In the genomic region with DNA sequence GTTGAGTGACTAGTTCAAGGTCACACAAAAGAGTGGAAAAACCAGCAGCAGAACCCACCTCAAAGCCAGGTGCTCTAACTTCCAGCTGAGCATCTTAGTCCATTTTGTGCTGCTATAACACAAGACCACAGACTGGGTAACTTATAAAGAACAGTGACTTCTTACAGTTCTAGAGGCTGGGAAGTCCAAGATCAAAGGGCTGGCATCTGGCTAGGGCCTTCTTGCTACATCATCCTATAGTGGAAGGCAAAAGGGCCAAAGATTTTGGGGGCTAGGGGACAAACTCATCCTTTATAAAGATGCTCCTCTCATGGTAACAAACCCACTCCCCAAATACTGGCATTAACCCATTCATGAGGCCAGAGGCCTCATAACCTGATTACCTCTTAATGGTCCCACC, we compare ENCODE assay signal across 21 cellular contexts. TPM values are rescaled to one million over a fixed set of nuclear protein-coding genes. Genes with fewer than 3 reads are reported as not detected.
DNase-seq lines count a peak whose midpoint lies in the region; ATAC-seq and TF ChIP-seq lines count a peak whose summit lies in the region.
"Had no signal": no experiment of that assay in that cellular context is flagged by ENCODE, and none has a peak within 500 bp of the region (broad histone marks: within the 10 kb centered on the region; RNA-seq: fewer than 3 reads in every experiment).

No MANE protein-coding gene starts in this region.

- DNase-seq in left ventricle myocardium inferior (no peak), heart right ventricle (no peak), Caco-2 (no peak), mesenteric fat pad (ENCODE audit: low spot score) (peak; percentile 4), DMS153 treated with DMSO at 0.1 percent for 48 hours (lab: John Stamatoyannopoulos, UW; ENCODE audit: unreplicated experiment) (no peak), brain microvascular endothelial cell (no peak)
- DNase-seq: 8988T; CD4-positive, CD25-positive, alpha-beta regulatory T cell; CD8-positive, alpha-beta memory T cell; COR-L47; DMS79 treated with DMSO at 0.1 percent for 48 hours; GF-D8; GOT3; H7; HFFc6 had no signal

- POLR2A ChIA-PET in Caco-2 (lab: Charles Lee): no interaction called here

- no peak overlapping the region for H3K4me3 ChIP-seq in left ventricle myocardium inferior
- no peak overlapping the region for H3K4me3 ChIP-seq in heart right ventricle
- no peak overlapping the region for H3K4me3 ChIP-seq in Caco-2 (ENCODE audit: low read depth, low read length)
- no peak overlapping the region for H3K4me3 ChIP-seq in brain microvascular endothelial cell (ENCODE audit: low read depth, low read length)
- H3K4me3 ChIP-seq: BLaER1 treated with 17β-estradiol and CSF1 and Interleukin-3, amounts not matched to agents 10 nM and 100 nM had no signal

- H3K4me3 Mint-ChIP-seq in Caco-2 (ENCODE audit: unreplicated experiment): no peak overlapping the region
- H3K4me3 Mint-ChIP-seq: CD4-positive, CD25-positive, alpha-beta regulatory T cell; CD8-positive, alpha-beta memory T cell; HFFc6 had no signal

- peak overlapping the region; percentile 91 for H3K27ac ChIP-seq in left ventricle myocardium inferior (replicated peaks)
- peak overlapping the region in 4 of 10 donors; percentile 21 to 59 (median 58) for H3K27ac ChIP-seq in heart right ventricle
- H3K27ac ChIP-seq in temporal lobe (ENCODE audit: low read depth, low read length): peak overlapping the region; percentile 27
- H3K27ac ChIP-seq in brain microvascular endothelial cell: no peak overlapping the region
- H3K27ac ChIP-seq: BLaER1 treated with 17β-estradiol and CSF1 and Interleukin-3, amounts not matched to agents 10 nM and 100 nM had no signal

- no TSS peak for BruUV-seq in Caco-2 (replicated peaks; lab: Mats Ljungman, UMichigan)

- intact Hi-C loops in left ventricle myocardium inferior (cut with micrococcal nuclease): no loop called here
- intact Hi-C loops in heart right ventricle (cut with DNase I): loop anchor here in 1 of 10 donors (10.0 kb wide), 1 partner anchor 186 kb away; no protein-coding TSS in a partner anchor
- intact Hi-C loops in Caco-2 (cut with micrococcal nuclease; ENCODE audit: unreplicated experiment): no loop called here

- in situ Hi-C loops in brain microvascular endothelial cell (cut with HindIII; ENCODE audit: low pct_ligation_motif_present, low sequenced_read_pairs): no loop called here

- no peaks in the 10 kb centered on the region for H3K27me3 Mint-ChIP-seq in Caco-2 (ENCODE audit: insufficient read depth, unreplicated experiment)
- H3K27me3 Mint-ChIP-seq: CD4-positive, CD25-positive, alpha-beta regulatory T cell; CD8-positive, alpha-beta memory T cell had no signal

- H3K27me3 ChIP-seq in left ventricle myocardium inferior (ENCODE audit: low read depth) (no peaks in the 10 kb centered on the region), heart right ventricle (no peaks in the 10 kb centered on the region), Caco-2 (replicated peaks; ENCODE audit: control insufficient read depth, insufficient read depth, low read length) (no peaks in the 10 kb centered on the region), brain microvascular endothelial cell (replicated peaks) (no peaks in the 10 kb centered on the region)
- H3K27me3 ChIP-seq: BLaER1 treated with 17β-estradiol and CSF1 and Interleukin-3, amounts not matched to agents 10 nM and 100 nM had no signal

- no peak for ATAC-seq in heart right ventricle
- no peak for ATAC-seq in HG03108 (IDR thresholded peaks at IDR 0.05; ENCODE audit: unreplicated experiment)
- ATAC-seq: HCT116 had no signal

- CTCF ChIA-PET in Caco-2 (lab: Charles Lee): interaction anchor here (2.5 kb wide), 1 partner anchor 10 kb away, joined by 12 read pairs; a partner anchor contains a TSS

- H3K27ac Mint-ChIP-seq in Caco-2 (ENCODE audit: unreplicated experiment): peak overlapping the region; percentile 95
- H3K27ac Mint-ChIP-seq: CD8-positive, alpha-beta memory T cell; HFFc6 had no signal

- H3K36me3 ChIP-seq in left ventricle myocardium inferior (peaks cover 12% of the 10 kb centered on the region), heart right ventricle (peaks cover 0 to 9% (median 0%) of the 10 kb centered on the region in 9 donors), Caco-2 (ENCODE audit: control insufficient read depth, insufficient read depth, low read length) (no peaks in the 10 kb centered on the region), brain microvascular endothelial cell (replicated peaks) (no peaks in the 10 kb centered on the region)

- peaks cover 6% of the 10 kb centered on the region for H3K36me3 Mint-ChIP-seq in Caco-2 (ENCODE audit: insufficient read depth, unreplicated experiment)

- peaks cover 16% of the 10 kb centered on the region for H3K9me3 Mint-ChIP-seq in Caco-2 (ENCODE audit: unreplicated experiment)
- H3K9me3 Mint-ChIP-seq: CD8-positive, alpha-beta memory T cell; HFFc6 had no signal

- TF ChIP-seq CTCF in left ventricle myocardium inferior (IDR thresholded peaks at IDR 0.05; ENCODE audit: borderline replicate concordance) (no peak), heart right ventricle (IDR thresholded peaks at IDR 0.05) (no peak), Caco-2 (IDR thresholded peaks at IDR 0.05; ENCODE audit: insufficient read depth in 1 of 2, low read depth in 1 of 2, low read length in 1 of 2, severe bottlenecking in 1 of 2, unreplicated experiment in 1 of 2) (no peak), brain microvascular endothelial cell (IDR thresholded peaks at IDR 0.05; ENCODE audit: low read depth, low read length, missing control alignments) (no peak)

- H3K9me3 ChIP-seq in left ventricle myocardium inferior (replicated peaks) (no peaks in the 10 kb centered on the region), heart right ventricle (no peaks in the 10 kb centered on the region), Caco-2 (no peaks in the 10 kb centered on the region)
- H3K9me3 ChIP-seq: BLaER1 treated with 17β-estradiol and CSF1 and Interleukin-3, amounts not matched to agents 10 nM and 100 nM had no signal

- H3K4me1 Mint-ChIP-seq in Caco-2 (ENCODE audit: low read depth, unreplicated experiment): peaks cover 31% of the 10 kb centered on the region

- peaks cover 79% of the 10 kb centered on the region for H3K4me1 ChIP-seq in left ventricle myocardium inferior
- H3K4me1 ChIP-seq in heart right ventricle: peaks cover 0 to 62% (median 32%) of the 10 kb centered on the region in 9 donors
- peaks cover 23% of the 10 kb centered on the region for H3K4me1 ChIP-seq in Caco-2
- H3K4me1 ChIP-seq: BLaER1 treated with 17β-estradiol and CSF1 and Interleukin-3, amounts not matched to agents 10 nM and 100 nM had no signal

RNA-seq across cellular contexts. Expression of a gene that starts 9.7 kb away (rescaled TPM):
- total RNA-seq in left ventricle myocardium inferior (160 TPM), heart right ventricle (100 to 1,000 TPM in 8 of 10 donors, 10 to 100 TPM in 2; 94.4 to 182 (median 140) TPM), Caco-2 (2022) (13.9 and 14.4 TPM in 2 replicates), mesenteric fat pad (28.5 TPM), temporal lobe (8.4 TPM)
- polyA plus RNA-seq in heart right ventricle: 10 to 100 TPM; 25.2 to 28.0 TPM

RNA-seq across cellular contexts. Expression of a gene that starts 35.6 kb away (rescaled TPM):
- total RNA-seq in left ventricle myocardium inferior (not detected), heart right ventricle (not detected), Caco-2 (2022) (not detected in 2 replicates), mesenteric fat pad (not detected), temporal lobe (not detected)
- not detected for polyA plus RNA-seq in heart right ventricle
- total RNA-seq: A673; CD4-positive, CD25-positive, alpha-beta regulatory T cell; CD8-positive, alpha-beta memory T cell; H7; HFFc6 had no signal
- polyA plus RNA-seq: AG04450; CD4-positive, CD25-positive, alpha-beta regulatory T cell; CD8-positive, alpha-beta memory T cell had no signal

RNA-seq across cellular contexts. Expression of a gene that starts 54.2 kb away (rescaled TPM):
- 0.55 TPM for total RNA-seq in left ventricle myocardium inferior
- total RNA-seq in heart right ventricle: under 1 TPM in 8 of 10 donors, not detected in 2; 0.09 to 0.71 (median 0.31) TPM
- polyA plus RNA-seq in heart right ventricle: under 1 TPM; 0.35 to 0.66 TPM
- 2.5 and 4.2 TPM in 2 replicates for total RNA-seq in Caco-2 (2022)
- total RNA-seq in mesenteric fat pad: not detected
- total RNA-seq in temporal lobe: 98.6 TPM
- total RNA-seq: CD4-positive, CD25-positive, alpha-beta regulatory T cell; CD8-positive, alpha-beta memory T cell; HFFc6 had no signal
- polyA plus RNA-seq: AG04450; CD8-positive, alpha-beta memory T cell had no signal

RNA-seq across cellular contexts. Expression of a gene that starts 54.2 kb away (rescaled TPM):
- total RNA-seq in left ventricle myocardium inferior (not detected), heart right ventricle (not detected), Caco-2 (2022) (256 and 292 TPM in 2 replicates), mesenteric fat pad (0.51 TPM), temporal lobe (not detected)
- polyA plus RNA-seq in heart right ventricle: under 1 TPM in 1 of 2 donors, not detected in 1; under 0.01 TPM
- total RNA-seq: A673; CD4-positive, CD25-positive, alpha-beta regulatory T cell; CD8-positive, alpha-beta memory T cell; HFFc6 had no signal
- polyA plus RNA-seq: AG04450; CD4-positive, CD25-positive, alpha-beta regulatory T cell; CD8-positive, alpha-beta memory T cell had no signal

Comparison
In these comparisons a context has a peak if more than half of its experiments do, and no peak if none do; other contexts are left out.
1. RNA of a gene that starts 54.2 kb away (total RNA-seq): 98.6 TPM in temporal lobe (single experiment); 2.5 to 4.2 TPM in Caco-2, 0.55 TPM in left ventricle myocardium inferior (single experiment), 0.09 to 0.71 TPM in heart right ventricle and not detected in mesenteric fat pad (single experiment); every median in the first group is over 10 times any median in the second.